Comparison of ENCODE assay signal across 8 cellular contexts in genomic region chr19:51926426-51926783, GRCh38. TPM values are rescaled to one million over a fixed set of nuclear protein-coding genes. Genes with fewer than 3 reads are reported as not detected.
A peak's percentile ranks its signal among the peaks of the same experiment; 100 is the strongest.
DNase-seq lines count a peak whose midpoint lies in the region; TF ChIP-seq lines count a peak whose summit lies in the region.

No MANE protein-coding gene starts in this region.

- H3K4me1 Mint-ChIP-seq in CD4-positive, alpha-beta memory T cell = peaks cover 16 to 38% (median 24%) of the 10 kb centered on the region in 4 donors
- peaks cover 20% of the 10 kb centered on the region for H3K4me1 Mint-ChIP-seq in osteocyte (ENCODE audit: unreplicated experiment)

- WGBS in esophagus, 2 donors = 22 to 27% methylated on average over 11 of the region's 11 CpGs

- no peaks in the 10 kb centered on the region for H3K27me3 ChIP-seq in CD4-positive, alpha-beta memory T cell (ENCODE audit: insufficient read depth, low read length)
- no peaks in the 10 kb centered on the region for H3K27me3 ChIP-seq in esophagus (ENCODE audit: control insufficient read depth in 1 of 2, insufficient read depth in 2 of 2, low read length in 2 of 2)

- peaks cover 0 to 2% of the 10 kb centered on the region in 2 donors for H3K27me3 Mint-ChIP-seq in CD4-positive, alpha-beta memory T cell
- no peaks in the 10 kb centered on the region for H3K27me3 Mint-ChIP-seq in osteocyte (ENCODE audit: unreplicated experiment)

- peak overlapping the region; percentile 85 to 91 for H3K4me3 ChIP-seq in CD4-positive, alpha-beta memory T cell (ENCODE audit: low read length in 2 of 2)
- H3K4me3 ChIP-seq in esophagus (ENCODE audit: low read depth in 1 of 2, low read length in 2 of 2) = peak overlapping the region; percentile 78 to 89

- H3K9me3 Mint-ChIP-seq in CD4-positive, alpha-beta memory T cell = peaks cover 2 to 85% (median 70%) of the 10 kb centered on the region in 8 donors
- peaks cover 26% of the 10 kb centered on the region for H3K9me3 Mint-ChIP-seq in osteocyte (ENCODE audit: unreplicated experiment)

- H3K27ac ChIP-seq in CD4-positive, alpha-beta memory T cell (ENCODE audit: low read depth, low read length) = peak overlapping the region; percentile 55
- H3K27ac ChIP-seq in RWPE1 (peak overlapping the region; percentile 82), esophagus (ENCODE audit: low read depth in 2 of 2, low read length in 1 of 2) (peak overlapping the region; percentile 85 to 95)

- CTCF ChIA-PET in CD4-positive, alpha-beta memory T cell (lab: Charles Lee; ENCODE audit: partially characterized antibody) = no interaction called here
- CTCF ChIA-PET in RWPE1 (lab: Yijun Ruan, JAX) (no interaction called here), HEK293T (lab: Yijun Ruan, JAX) (no interaction called here)

- peaks cover 56 to 62% of the 10 kb centered on the region in 2 donors for H3K36me3 Mint-ChIP-seq in CD4-positive, alpha-beta memory T cell
- peaks cover 24% of the 10 kb centered on the region for H3K36me3 Mint-ChIP-seq in osteocyte (ENCODE audit: unreplicated experiment)

- no peak for DNase-seq in CD4-positive, alpha-beta memory T cell
- DNase-seq in RWPE1 (ENCODE audit: low spot score) (no peak), osteocyte (ENCODE audit: extremely low spot score, unreplicated experiment) (no peak), NCI-H748 treated with DMSO at 0.1 percent for 48 hours (lab: John Stamatoyannopoulos, UW) (no peak), AG08396 (ENCODE audit: low spot score) (no peak), HEK293T (ENCODE audit: extremely low spot score) (no peak)
- DNase-seq in activated CD4-positive, CD25-positive, alpha-beta regulatory T cell treated with anti-CD3 and anti-CD28 coated beads, Interleukin-2, amount 50 U/mL, for 72 hours = no peak

- peaks cover 11% of the 10 kb centered on the region for H3K4me1 ChIP-seq in CD4-positive, alpha-beta memory T cell (ENCODE audit: insufficient read depth, low read length)
- peaks cover 0 to 5% of the 10 kb centered on the region in 2 donors for H3K4me1 ChIP-seq in esophagus (ENCODE audit: control insufficient read depth in 2 of 2, insufficient read depth in 2 of 2, low read length in 1 of 2)

- peaks cover 4% of the 10 kb centered on the region for H3K36me3 ChIP-seq in CD4-positive, alpha-beta memory T cell (ENCODE audit: insufficient read depth, low read length)
- H3K36me3 ChIP-seq in esophagus (ENCODE audit: control insufficient read depth in 2 of 2, insufficient read depth in 2 of 2, low read length in 1 of 2) = no peaks in the 10 kb centered on the region

- POLR2A ChIA-PET in CD4-positive, alpha-beta memory T cell (lab: Charles Lee; ENCODE audit: partially characterized antibody) = interaction anchor here (0.8 to 1.5 kb wide), 7 partner anchors 22 to 263 kb away, joined by 3 to 5 read pairs (median 3); partner anchors contain the start of genes ZNF614 and ZNF649
- POLR2A ChIA-PET in RWPE1 (lab: Yijun Ruan, JAX; ENCODE audit: low non-redundant PET) (no interaction called here), HEK293T (lab: Yijun Ruan, JAX) (no interaction called here)

- H3K9me3 ChIP-seq in CD4-positive, alpha-beta memory T cell (ENCODE audit: control insufficient read depth in 1 of 2, low read length in 2 of 2) = peaks cover 3 to 19% of the 10 kb centered on the region in 2 donors
- peaks cover 16 to 18% of the 10 kb centered on the region in 2 donors for H3K9me3 ChIP-seq in esophagus (ENCODE audit: control insufficient read depth in 2 of 2, insufficient read depth in 1 of 2, low read depth in 1 of 2, low read length in 1 of 2)

- H3K4me3 Mint-ChIP-seq in CD4-positive, alpha-beta memory T cell = peak overlapping the region; percentile 93 to 99 (median 98)
- peak overlapping the region; percentile 99 for H3K4me3 Mint-ChIP-seq in osteocyte (ENCODE audit: unreplicated experiment)

- peak overlapping the region; percentile 82 to 97 (median 95) for H3K27ac Mint-ChIP-seq in CD4-positive, alpha-beta memory T cell
- H3K27ac Mint-ChIP-seq in osteocyte (ENCODE audit: unreplicated experiment) = peak overlapping the region; percentile 89

- TF ChIP-seq CTCF in RWPE1 (conservative IDR thresholded peaks at IDR 0.05; ENCODE audit: low read depth) = no peak
- TF ChIP-seq CTCF in osteocyte (IDR thresholded peaks at IDR 0.05) = no peak

- intact Hi-C loops in CD4-positive, alpha-beta memory T cell (cut with micrococcal nuclease) = loop anchor here (2.0 to 10.0 kb wide), 3 partner anchors 214 to 338 kb away; partner anchors contain the start of gene ZNF766

TF ChIP-seq in HEK293T, 16 proteins besides CTCF, POLR2A, EP300 and RAD21:
- TF ChIP-seq CTBP1 (IDR thresholded peaks at IDR 0.05; ENCODE audit: borderline replicate concordance) (no peak), PKNOX1 (IDR thresholded peaks at IDR 0.05) (no peak), LEF1 (IDR thresholded peaks at IDR 0.05; ENCODE audit: borderline replicate concordance) (no peak), L3MBTL2 (conservative IDR thresholded peaks at IDR 0.05) (no peak), SUZ12 (IDR thresholded peaks at IDR 0.05) (no peak), FOXK2 (IDR thresholded peaks at IDR 0.05) (no peak)

RNA-seq across cellular contexts. Expression of gene ZNF613, which starts 0.9 kb away (rescaled TPM):
- total RNA-seq in CD4-positive, alpha-beta memory T cell = 1 to 10 TPM; 8.0 to 8.9 TPM
- polyA plus RNA-seq in CD4-positive, alpha-beta memory T cell = 1 to 10 TPM; 3.9 to 5.8 TPM
- 1 to 10 TPM; 1.7 to 4.0 TPM for polyA plus RNA-seq in esophagus
- 7.8 and 9.4 TPM in 2 replicates for total RNA-seq in osteocyte

RNA-seq across cellular contexts. Expression of gene ZNF649, which starts 21.6 kb away (rescaled TPM):
- 10 to 100 TPM; 28.6 to 30.8 TPM for total RNA-seq in CD4-positive, alpha-beta memory T cell
- 10 to 100 TPM in 1 of 2 donors, 1 to 10 TPM in 1; 3.6 to 10.2 TPM for polyA plus RNA-seq in CD4-positive, alpha-beta memory T cell
- 1 to 10 TPM; 2.2 to 5.3 TPM for polyA plus RNA-seq in esophagus
- 12.6 and 13.6 TPM in 2 replicates for total RNA-seq in osteocyte

RNA-seq across cellular contexts. Expression of gene ZNF577, which starts 38.7 kb away (rescaled TPM):
- total RNA-seq in CD4-positive, alpha-beta memory T cell = 10 to 100 TPM; 18.5 to 21.0 TPM
- polyA plus RNA-seq in CD4-positive, alpha-beta memory T cell = 1 to 10 TPM; 2.2 to 4.5 TPM
- 1 to 10 TPM; 7.3 to 9.6 TPM for polyA plus RNA-seq in esophagus
- total RNA-seq in osteocyte = 15.4 and 21.3 TPM in 2 replicates
